In the genomic region with DNA sequence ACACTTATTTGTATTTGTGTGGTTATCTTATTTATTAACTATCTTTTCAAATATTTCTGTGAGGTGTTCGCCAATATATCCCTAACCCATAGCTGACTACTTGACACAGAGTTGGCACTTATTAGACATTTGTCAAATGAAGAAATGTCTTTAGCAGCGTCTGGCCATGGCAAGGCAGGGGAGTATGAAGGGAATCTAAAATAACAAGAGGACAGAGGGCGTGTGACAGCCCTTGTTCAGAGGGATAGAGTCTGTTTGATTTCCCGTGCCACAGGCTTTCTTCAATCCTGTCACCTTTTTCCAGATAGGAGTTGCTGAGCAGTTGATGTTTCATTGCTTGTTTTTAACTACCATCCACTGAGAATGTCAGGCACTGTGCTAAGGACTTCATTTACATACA, we compare ENCODE assay signal across 1 cellular context.
TF ChIP-seq lines count a peak whose summit lies in the region.

No MANE protein-coding gene starts in this region.

TF ChIP-seq in GM23338, 12 proteins besides CTCF, POLR2A, EP300 and RAD21 (continued from another document):
- TF ChIP-seq EZH2phosphoT487 (IDR thresholded peaks at IDR 0.05; ENCODE audit: unreplicated experiment) (no peak), ZNF114 (CRISPR knock-in tag; IDR thresholded peaks at IDR 0.05) (no peak)
